13 cellular contexts compared by ENCODE assay signal in the genomic region with DNA sequence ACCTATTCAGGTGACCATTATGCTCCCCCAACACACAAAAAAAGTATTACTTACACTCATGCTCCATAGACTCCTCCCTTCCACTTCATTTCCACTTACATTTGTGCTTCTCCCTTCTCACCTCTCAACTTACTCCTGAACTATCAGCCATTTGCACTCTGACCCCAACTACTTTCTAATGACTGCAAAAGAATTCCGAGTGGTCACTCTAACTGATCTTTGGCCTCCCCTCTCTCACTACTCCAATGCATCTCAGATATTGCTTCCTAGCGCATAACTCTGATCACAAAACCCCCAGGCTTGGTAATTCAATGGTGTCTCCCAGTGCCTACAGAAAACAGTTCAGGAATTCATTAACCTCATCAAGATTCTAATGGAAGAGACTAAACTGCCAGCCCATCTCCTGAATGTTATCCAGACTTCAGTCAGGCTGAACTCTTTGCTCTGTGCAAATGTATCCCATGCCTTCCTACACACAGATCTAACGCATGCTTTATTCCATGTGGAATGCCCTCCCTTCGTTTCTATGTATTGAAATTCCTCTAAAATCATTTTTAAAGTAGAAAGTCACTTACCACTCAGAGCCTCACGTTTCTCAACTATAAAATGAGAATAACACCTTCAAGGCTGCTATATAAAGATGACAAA.
DNase-seq lines count a peak whose midpoint lies in the region; ATAC-seq and TF ChIP-seq lines count a peak whose summit lies in the region.
"Had no signal": no experiment of that assay in that cellular context is flagged by ENCODE, and none has a peak within 500 bp of the region (broad histone marks: within the 10 kb centered on the region; RNA-seq: fewer than 3 reads in every experiment).

No MANE protein-coding gene starts in this region.

- no peaks in the 10 kb centered on the region for H3K27me3 Mint-ChIP-seq in CD4-positive, alpha-beta T cell
- H3K27me3 Mint-ChIP-seq in WTC11 (ENCODE audit: low read depth): no peaks in the 10 kb centered on the region
- no peaks in the 10 kb centered on the region for H3K27me3 Mint-ChIP-seq in nephron progenitor cell (ENCODE audit: low read depth, poor library complexity)
- H3K27me3 Mint-ChIP-seq in activated CD4-positive, alpha-beta memory T cell treated with anti-CD3 and anti-CD28 coated beads, Interleukin-2, amount 10 ng/mL, durations not matched to agents 7 days and 5 days: no peaks in the 10 kb centered on the region
- no peaks in the 10 kb centered on the region for H3K27me3 Mint-ChIP-seq in activated T-helper 17 cell treated with anti-CD3 and anti-CD28 coated beads, Interleukin-2, amount 50 U/mL, for 72 hours

- peak overlapping the region; percentile 0 for H3K27ac Mint-ChIP-seq in CD4-positive, alpha-beta T cell
- H3K27ac Mint-ChIP-seq in WTC11: peak overlapping the region; percentile 17
- H3K27ac Mint-ChIP-seq in nephron progenitor cell: peak overlapping the region; percentile 4
- H3K27ac Mint-ChIP-seq in activated CD4-positive, alpha-beta memory T cell treated with anti-CD3 and anti-CD28 coated beads, Interleukin-2, amount 10 ng/mL, durations not matched to agents 7 days and 5 days: no peak overlapping the region
- H3K27ac Mint-ChIP-seq in activated T-helper 17 cell treated with anti-CD3 and anti-CD28 coated beads, Interleukin-2, amount 50 U/mL, for 72 hours: no peak overlapping the region

- no peak for TF ChIP-seq CTCF in CD4-positive, alpha-beta T cell (IDR thresholded peaks at IDR 0.05)
- TF ChIP-seq CTCF in WTC11 (IDR thresholded peaks at IDR 0.05): no peak
- no peak for TF ChIP-seq CTCF in nephron progenitor cell (IDR thresholded peaks at IDR 0.05)

- no peaks in the 10 kb centered on the region for H3K27me3 ChIP-seq in CD4-positive, alpha-beta T cell (ENCODE audit: control insufficient read depth, insufficient read depth, low read length)
- H3K27me3 ChIP-seq: BLaER1 had no signal

- H3K4me3 Mint-ChIP-seq in CD4-positive, alpha-beta T cell: no peak overlapping the region
- H3K4me3 Mint-ChIP-seq in WTC11 (no peak overlapping the region), nephron progenitor cell (no peak overlapping the region)
- no peak overlapping the region for H3K4me3 Mint-ChIP-seq in activated CD4-positive, alpha-beta memory T cell treated with anti-CD3 and anti-CD28 coated beads, Interleukin-2, amount 10 ng/mL, durations not matched to agents 7 days and 5 days
- H3K4me3 Mint-ChIP-seq in activated T-helper 17 cell treated with anti-CD3 and anti-CD28 coated beads, Interleukin-2, amount 50 U/mL, for 72 hours: no peak overlapping the region

- no peak overlapping the region for H3K27ac ChIP-seq in CD4-positive, alpha-beta T cell (ENCODE audit: low read depth, low read length)
- H3K27ac ChIP-seq: BLaER1 had no signal

- H3K9me3 Mint-ChIP-seq in CD4-positive, alpha-beta T cell: peaks cover 2% of the 10 kb centered on the region
- H3K9me3 Mint-ChIP-seq in WTC11 (peaks cover 17% of the 10 kb centered on the region), nephron progenitor cell (peaks cover 45% of the 10 kb centered on the region)
- peaks cover 15% of the 10 kb centered on the region for H3K9me3 Mint-ChIP-seq in activated CD4-positive, alpha-beta memory T cell treated with anti-CD3 and anti-CD28 coated beads, Interleukin-2, amount 10 ng/mL, durations not matched to agents 7 days and 5 days
- peaks cover 9% of the 10 kb centered on the region for H3K9me3 Mint-ChIP-seq in activated T-helper 17 cell treated with anti-CD3 and anti-CD28 coated beads, Interleukin-2, amount 50 U/mL, for 72 hours

- POLR2A ChIA-PET in CD4-positive, alpha-beta T cell (lab: Charles Lee): no interaction called here
- POLR2A ChIA-PET in WTC11 (lab: Charles Lee): no interaction called here
- POLR2A ChIA-PET in activated CD4-positive, alpha-beta memory T cell treated with anti-CD3 and anti-CD28 coated beads, Interleukin-2, amount 10 ng/mL, durations not matched to agents 7 days and 5 days (lab: Charles Lee): no interaction called here

- H3K36me3 Mint-ChIP-seq in CD4-positive, alpha-beta T cell (ENCODE audit: low read depth): peaks cover 33% of the 10 kb centered on the region
- H3K36me3 Mint-ChIP-seq in WTC11 (peaks cover 14% of the 10 kb centered on the region), nephron progenitor cell (ENCODE audit: low read depth) (peaks cover 50% of the 10 kb centered on the region)
- peaks cover 31% of the 10 kb centered on the region for H3K36me3 Mint-ChIP-seq in activated CD4-positive, alpha-beta memory T cell treated with anti-CD3 and anti-CD28 coated beads, Interleukin-2, amount 10 ng/mL, durations not matched to agents 7 days and 5 days (ENCODE audit: low read depth)
- no peaks in the 10 kb centered on the region for H3K36me3 Mint-ChIP-seq in activated T-helper 17 cell treated with anti-CD3 and anti-CD28 coated beads, Interleukin-2, amount 50 U/mL, for 72 hours (ENCODE audit: low read depth)

- H3K4me1 Mint-ChIP-seq in CD4-positive, alpha-beta T cell (ENCODE audit: low read depth): peaks cover 40% of the 10 kb centered on the region
- H3K4me1 Mint-ChIP-seq in WTC11 (peaks cover 9% of the 10 kb centered on the region), nephron progenitor cell (peaks cover 12% of the 10 kb centered on the region)
- peaks cover 15% of the 10 kb centered on the region for H3K4me1 Mint-ChIP-seq in activated CD4-positive, alpha-beta memory T cell treated with anti-CD3 and anti-CD28 coated beads, Interleukin-2, amount 10 ng/mL, durations not matched to agents 7 days and 5 days
- H3K4me1 Mint-ChIP-seq in activated T-helper 17 cell treated with anti-CD3 and anti-CD28 coated beads, Interleukin-2, amount 50 U/mL, for 72 hours: peaks cover 25% of the 10 kb centered on the region

- DNase-seq in CD4-positive, alpha-beta T cell: no peak
- DNase-seq in WTC11 (ENCODE audit: low spot score) (no peak), left lobe of liver (ENCODE audit: low spot score) (no peak), nephron progenitor cell (no peak)
- DNase-seq in activated CD4-positive, alpha-beta memory T cell treated with anti-CD3 and anti-CD28 coated beads, Interleukin-2, amount 10 ng/mL, durations not matched to agents 7 days and 5 days: no peak
- DNase-seq: 8988T, AML-193, DMS79, IMR-90 had no signal

- H3K9me3 ChIP-seq in CD4-positive, alpha-beta T cell (ENCODE audit: control insufficient read depth, low read length): no peaks in the 10 kb centered on the region

- intact Hi-C loops in CD4-positive, alpha-beta T cell (cut with DNase I, micrococcal nuclease): no loop called here

- CTCF ChIA-PET in CD4-positive, alpha-beta T cell (lab: Charles Lee): no interaction called here
- CTCF ChIA-PET in WTC11 (lab: Charles Lee): no interaction called here
- CTCF ChIA-PET in activated CD4-positive, alpha-beta memory T cell treated with anti-CD3 and anti-CD28 coated beads, Interleukin-2, amount 10 ng/mL, durations not matched to agents 7 days and 5 days (lab: Charles Lee): no interaction called here

- no peak for ATAC-seq in CD4-positive, alpha-beta T cell (ENCODE audit: poor library complexity)
- ATAC-seq in WTC11 (no peak), left lobe of liver (peak; percentile 66), GM21619 (IDR thresholded peaks at IDR 0.05; ENCODE audit: unreplicated experiment) (no peak), GM19397 (IDR thresholded peaks at IDR 0.05; ENCODE audit: unreplicated experiment) (no peak)
- ATAC-seq in activated T-helper 17 cell treated with anti-CD3 and anti-CD28 coated beads, Interleukin-2, amount 50 U/mL, for 72 hours (replicated peaks): no peak

TF ChIP-seq in WTC11, 78 proteins besides CTCF, POLR2A, EP300 and RAD21:
- TF ChIP-seq NR3C1 (CRISPR knock-in tag; conservative IDR thresholded peaks at IDR 0.05; ENCODE audit: low read depth) (no peak), NR2C2 (CRISPR knock-in tag; IDR thresholded peaks at IDR 0.05) (no peak), ZBTB21 (CRISPR knock-in tag; IDR thresholded peaks at IDR 0.05; ENCODE audit: borderline replicate concordance) (no peak)

Comparison
In these comparisons a context has a peak if more than half of its experiments do, and no peak if none do; other contexts are left out.
1. H3K27ac Mint-ChIP-seq: peak in CD4-positive, alpha-beta T cell (single experiment), WTC11 (single experiment) and nephron progenitor cell (single experiment); none in activated CD4-positive, alpha-beta memory T cell treated with anti-CD3 and anti-CD28 coated beads, Interleukin-2, amount 10 ng/mL, durations not matched to agents 7 days and 5 days (single experiment) and activated T-helper 17 cell treated with anti-CD3 and anti-CD28 coated beads, Interleukin-2, amount 50 U/mL, for 72 hours (single experiment).